1 cellular context compared by ENCODE assay signal in genomic region chr2:60880988-60881932, GRCh38.
TF ChIP-seq lines count a peak whose summit lies in the region.

Gene REL, plus strand, starts transcription at chr2:60881574. Its CDS starts 267 bp downstream, at chr2:60881841.

TF ChIP-seq in HEK293, 187 proteins besides CTCF, POLR2A, EP300 and RAD21 (continued from another document):
- TF ChIP-seq PATZ1 (tag by site-specific recombination; IDR thresholded peaks at IDR 0.05) (peak; percentile 89), ZNF292 (tag by site-specific recombination; IDR thresholded peaks at IDR 0.05; ENCODE audit: borderline replicate concordance, low read depth) (no peak), PRDM2 (tag by site-specific recombination; IDR thresholded peaks at IDR 0.05; ENCODE audit: borderline replicate concordance) (no peak), ZNF274 (IDR thresholded peaks at IDR 0.05; ENCODE audit: low read length) (no peak), ZNF274 (tag by site-specific recombination; IDR thresholded peaks at IDR 0.05; ENCODE audit: borderline replicate concordance) (no peak), HIC1 (tag by site-specific recombination; IDR thresholded peaks at IDR 0.05) (no peak), PRDM4 (tag by site-specific recombination; IDR thresholded peaks at IDR 0.05) (no peak), ZBTB1 (tag by site-specific recombination; IDR thresholded peaks at IDR 0.05) (0 out of 2 replicates have a peak, but pooled peaks have one; percentile 17), BCL11B (tag by site-specific recombination; IDR thresholded peaks at IDR 0.05; ENCODE audit: low read depth) (peak; percentile 44; the same call in 1 of the 2 replicates), ZBTB7A (tag by site-specific recombination; IDR thresholded peaks at IDR 0.05; ENCODE audit: low read depth) (no peak), HOXA7 (CRISPR knock-in tag; IDR thresholded peaks at IDR 0.05; ENCODE audit: borderline replicate concordance) (no peak), ATF2 (tag by site-specific recombination; IDR thresholded peaks at IDR 0.05; ENCODE audit: low read depth) (no peak; the same call in 1 of the 2 replicates), ZBTB26 (tag by site-specific recombination; optimal IDR thresholded peaks at IDR 0.05) (peak; percentile 87), ZNF266 (tag by site-specific recombination; IDR thresholded peaks at IDR 0.05; ENCODE audit: low read depth) (no peak)
